In genomic region chr15:101120961-101121360, GRCh38 we compare ENCODE assay signal across 10 cellular contexts.
DNase-seq lines count a peak whose midpoint lies in the region; TF ChIP-seq lines count a peak whose summit lies in the region.
"Had no signal": no experiment of that assay in that cellular context is flagged by ENCODE, and none has a peak within 500 bp of the region (broad histone marks: within the 10 kb centered on the region; RNA-seq: fewer than 3 reads in every experiment).

No MANE protein-coding gene starts in this region.

- peaks cover 8% of the 10 kb centered on the region for H3K4me1 Mint-ChIP-seq in endodermal cell
- H3K4me1 Mint-ChIP-seq in activated naive CD4-positive, alpha-beta T cell treated with anti-CD3 and anti-CD28 coated beads, Interleukin-2, amount 10 ng/mL, durations not matched to agents 7 days and 5 days, result peaks cover 52% of the 10 kb centered on the region

- peaks cover 3% of the 10 kb centered on the region for H3K27me3 Mint-ChIP-seq in endodermal cell (ENCODE audit: insufficient read depth)
- peaks cover 9% of the 10 kb centered on the region for H3K27me3 Mint-ChIP-seq in activated naive CD4-positive, alpha-beta T cell treated with anti-CD3 and anti-CD28 coated beads, Interleukin-2, amount 10 ng/mL, durations not matched to agents 7 days and 5 days

- H2AFZ ChIP-seq in ACC112 (ENCODE audit: low read length, unreplicated experiment) (no peak overlapping the region), MM.1S (ENCODE audit: low read length) (no peak overlapping the region), neuronal stem cell (ENCODE audit: low read length) (peak overlapping the region; percentile 91)

- DNase-seq in MM.1S (no peak), endodermal cell (peak; percentile 55), neuronal stem cell (ENCODE audit: low spot score) (no peak), NCI-H2171 (lab: John Stamatoyannopoulos, UW) (no peak)
- DNase-seq in stimulated activated naive CD4-positive, alpha-beta T cell (lab: John Stamatoyannopoulos, UW), result no peak
- DNase-seq in activated naive CD4-positive, alpha-beta T cell treated with anti-CD3 and anti-CD28 coated beads, Interleukin-2, amount 10 ng/mL, durations not matched to agents 7 days and 5 days, result no peak
- DNase-seq in effector CD8-positive, alpha-beta T cell (lab: John Stamatoyannopoulos, UW), result no peak
- DNase-seq: activated CD4-positive, alpha-beta T cell treated with anti-CD3 and anti-CD28 coated beads for 1 hour had no signal

- H3K4me3 ChIP-seq in ACC112 (ENCODE audit: low read depth, low read length) (peak overlapping the region; percentile 64; the same call in 1 of the 2 replicates), MM.1S (ENCODE audit: low read length) (no peak overlapping the region), endodermal cell (ENCODE audit: low read length) (no peak overlapping the region), neuronal stem cell (ENCODE audit: low read length in 2 of 2) (no peak overlapping the region)

- H3K14ac ChIP-seq in neuronal stem cell (ENCODE audit: low read length), result peak overlapping the region; percentile 40

- no peaks in the 10 kb centered on the region for H3K36me3 Mint-ChIP-seq in endodermal cell (ENCODE audit: low read depth)
- H3K36me3 Mint-ChIP-seq in activated naive CD4-positive, alpha-beta T cell treated with anti-CD3 and anti-CD28 coated beads, Interleukin-2, amount 10 ng/mL, durations not matched to agents 7 days and 5 days, result peaks cover 5% of the 10 kb centered on the region

- CTCF ChIA-PET in activated naive CD4-positive, alpha-beta T cell treated with anti-CD3 and anti-CD28 coated beads, Interleukin-2, amount 10 ng/mL, durations not matched to agents 7 days and 5 days (lab: Charles Lee), result interaction anchor here (1.0 to 2.6 kb wide), 8 partner anchors 10 to 135 kb away, joined by 3 to 30 read pairs (median 6); partner anchors contain the start of gene CHSY1

- H3K9ac ChIP-seq in MM.1S (ENCODE audit: low read length) (no peak overlapping the region; the same call in 1 of the 2 replicates), endodermal cell (ENCODE audit: extremely low read depth, low read length, poor library complexity, severe bottlenecking) (no peak overlapping the region), neuronal stem cell (ENCODE audit: low read depth, low read length, poor library complexity) (peak overlapping the region; percentile 0)

- H3K9me2 ChIP-seq in MM.1S (replicated peaks; ENCODE audit: insufficient read depth, low read length), result no peaks in the 10 kb centered on the region

- H3K23ac ChIP-seq in neuronal stem cell (ENCODE audit: low read depth, low read length, poor library complexity), result peak overlapping the region; percentile 75

- peak overlapping the region; percentile 4 for H2BK120ac ChIP-seq in neuronal stem cell (ENCODE audit: low read depth, low read length)

- peak overlapping the region; percentile 32 for H2BK5ac ChIP-seq in neuronal stem cell (ENCODE audit: low read length)

- H2BK15ac ChIP-seq in neuronal stem cell (ENCODE audit: low read length), result no peak overlapping the region

- H2BK12ac ChIP-seq in neuronal stem cell (ENCODE audit: low read length), result no peak overlapping the region

- H3K4ac ChIP-seq in neuronal stem cell (ENCODE audit: low read length), result no peak overlapping the region

- H3K79me2 ChIP-seq in ACC112 (ENCODE audit: control insufficient read depth, insufficient read depth, low read length, unreplicated experiment), result no peaks in the 10 kb centered on the region
- peaks cover 30% of the 10 kb centered on the region for H3K79me2 ChIP-seq in MM.1S (ENCODE audit: low read length)

- H3K18ac ChIP-seq in neuronal stem cell (ENCODE audit: low read length), result peak overlapping the region; percentile 31

- no peaks in the 10 kb centered on the region for H4K20me1 ChIP-seq in MM.1S (ENCODE audit: insufficient read depth, low read length)

- peaks cover 51% of the 10 kb centered on the region for H3K4me1 ChIP-seq in ACC112 (ENCODE audit: control insufficient read depth, insufficient read depth, low read length, unreplicated experiment)
- peaks cover 38% of the 10 kb centered on the region for H3K4me1 ChIP-seq in MM.1S (ENCODE audit: low read length)
- H3K4me1 ChIP-seq in endodermal cell (ENCODE audit: control insufficient read depth, insufficient read depth, low read length), result no peaks in the 10 kb centered on the region
- peaks cover 7 to 24% of the 10 kb centered on the region in 2 donors for H3K4me1 ChIP-seq in neuronal stem cell (ENCODE audit: control insufficient read depth in 2 of 2, insufficient read depth in 1 of 2, low read depth in 1 of 2, low read length in 2 of 2)

- H3K79me1 ChIP-seq in neuronal stem cell (ENCODE audit: low read depth, low read length), result peaks cover 2% of the 10 kb centered on the region

- H3K27ac ChIP-seq in ACC112 (ENCODE audit: low read depth, low read length), result peak overlapping the region; percentile 99; the same call in 1 of the 2 replicates
- H3K27ac ChIP-seq in MM.1S (ENCODE audit: low read length), result no peak overlapping the region
- H3K27ac ChIP-seq in endodermal cell (ENCODE audit: low read depth, low read length), result no peak overlapping the region
- H3K27ac ChIP-seq in neuronal stem cell (replicated peaks; ENCODE audit: low read length), result no peak overlapping the region
- H3K27ac ChIP-seq: C4-2B had no signal

- no peak for TF ChIP-seq CTCF in MM.1S (IDR thresholded peaks at IDR 0.05; ENCODE audit: low read length)
- TF ChIP-seq CTCF in endodermal cell (conservative IDR thresholded peaks at IDR 0.05), result no peak

- H3K36me3 ChIP-seq in ACC112 (ENCODE audit: insufficient read depth, low read length) (no peaks in the 10 kb centered on the region), MM.1S (replicated peaks; ENCODE audit: insufficient read depth, low read length) (no peaks in the 10 kb centered on the region), endodermal cell (ENCODE audit: control insufficient read depth, insufficient read depth, low read length) (no peaks in the 10 kb centered on the region), neuronal stem cell (replicated peaks in 1 of 2; ENCODE audit: control insufficient read depth in 2 of 2, insufficient read depth in 2 of 2, low read length in 2 of 2) (no peaks in the 10 kb centered on the region)

- no peak overlapping the region for H3K27ac Mint-ChIP-seq in endodermal cell
- no peak overlapping the region for H3K27ac Mint-ChIP-seq in activated naive CD4-positive, alpha-beta T cell treated with anti-CD3 and anti-CD28 coated beads, Interleukin-2, amount 10 ng/mL, durations not matched to agents 7 days and 5 days

- H4K8ac ChIP-seq in neuronal stem cell (ENCODE audit: low read depth, low read length), result peak overlapping the region; percentile 66

- H3K4me2 ChIP-seq in MM.1S (ENCODE audit: low read depth, low read length) (peak overlapping the region; percentile 97; the same call in 1 of the 2 replicates), neuronal stem cell (ENCODE audit: insufficient read depth, low read length, poor library complexity, severe bottlenecking) (no peak overlapping the region)

- H4K91ac ChIP-seq in neuronal stem cell (ENCODE audit: low read depth, low read length, poor library complexity), result peak overlapping the region; percentile 89

- peak overlapping the region; percentile 95 for H2AK5ac ChIP-seq in neuronal stem cell (ENCODE audit: low read depth, low read length)

- no peak overlapping the region for H3K4me3 Mint-ChIP-seq in endodermal cell
- no peak overlapping the region for H3K4me3 Mint-ChIP-seq in activated naive CD4-positive, alpha-beta T cell treated with anti-CD3 and anti-CD28 coated beads, Interleukin-2, amount 10 ng/mL, durations not matched to agents 7 days and 5 days

- no peaks in the 10 kb centered on the region for H3K9me3 ChIP-seq in MM.1S (replicated peaks; ENCODE audit: insufficient read depth, low read length)
- H3K9me3 ChIP-seq in endodermal cell (ENCODE audit: control insufficient read depth, low read length), result no peaks in the 10 kb centered on the region
- H3K9me3 ChIP-seq in neuronal stem cell (replicated peaks in 1 of 2; ENCODE audit: control insufficient read depth in 2 of 2, insufficient read depth in 1 of 2, low read depth in 1 of 2, low read length in 2 of 2), result no peaks in the 10 kb centered on the region

- no peaks in the 10 kb centered on the region for H3K27me3 ChIP-seq in ACC112 (ENCODE audit: insufficient read depth, low read length)
- no peaks in the 10 kb centered on the region for H3K27me3 ChIP-seq in MM.1S (replicated peaks; ENCODE audit: insufficient read depth, low read length)
- H3K27me3 ChIP-seq in endodermal cell (ENCODE audit: control insufficient read depth, insufficient read depth, low read length, poor library complexity, severe bottlenecking), result no peaks in the 10 kb centered on the region
- H3K27me3 ChIP-seq in neuronal stem cell (ENCODE audit: control insufficient read depth in 3 of 3, insufficient read depth in 3 of 3, low read depth in 1 of 3, low read length in 3 of 3), result peaks cover 0 to 5% (median 0%) of the 10 kb centered on the region in 3 experiments

- no peaks in the 10 kb centered on the region for H3K9me3 Mint-ChIP-seq in endodermal cell
- no peaks in the 10 kb centered on the region for H3K9me3 Mint-ChIP-seq in activated naive CD4-positive, alpha-beta T cell treated with anti-CD3 and anti-CD28 coated beads, Interleukin-2, amount 10 ng/mL, durations not matched to agents 7 days and 5 days

- peaks cover 18% of the 10 kb centered on the region for H3F3A ChIP-seq in MM.1S (ENCODE audit: insufficient read depth, low read length)

- WGBS in endodermal cell (ENCODE audit: insufficient coverage in 1 of 2, insufficient read length in 1 of 2), 2 experiments, result 95 to 96% methylated on average over 7 to 18 of the region's 18 CpGs
- no CpG with 5 or more reads among the region's 18 CpGs for WGBS in neuronal stem cell (ENCODE audit: extremely low coverage in 2 of 2, insufficient read length in 2 of 2, insufficient replicate concordance in 1 of 2), 2 donors
